In the genomic region with DNA sequence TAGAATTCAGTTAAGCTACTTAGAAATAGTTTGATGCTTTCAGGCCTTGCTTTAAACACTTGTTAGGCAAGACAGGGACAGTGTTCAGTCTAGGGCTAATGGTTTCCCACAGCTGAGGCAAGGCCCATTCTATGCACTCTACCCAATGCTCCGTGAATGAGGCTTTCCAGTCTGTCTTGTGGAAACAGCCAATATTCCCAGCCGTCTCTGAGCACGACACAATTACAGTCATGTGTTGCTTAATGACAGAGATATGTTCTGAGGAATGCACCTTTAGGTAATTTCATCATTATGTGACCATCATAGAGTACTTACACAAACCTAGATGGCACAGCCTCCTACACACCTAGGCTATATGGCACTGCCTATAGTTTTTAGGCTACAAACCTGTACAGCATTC, we compare ENCODE assay signal across 15 cellular contexts. TPM values are rescaled to one million over a fixed set of nuclear protein-coding genes. Genes with fewer than 3 reads are reported as not detected.
A peak's percentile ranks its signal among the peaks of the same experiment; 100 is the strongest.
DNase-seq lines count a peak whose midpoint lies in the region; FAIRE-seq and TF ChIP-seq lines count a peak whose summit lies in the region.
"Had no signal": no experiment of that assay in that cellular context is flagged by ENCODE, and none has a peak within 500 bp of the region (broad histone marks: within the 10 kb centered on the region; RNA-seq: fewer than 3 reads in every experiment).

No MANE protein-coding gene starts in this region.

- peak overlapping the region; percentile 51 for H3K27ac ChIP-seq in epithelial cell of prostate
- no peak overlapping the region for H3K27ac ChIP-seq in trophoblast cell (ENCODE audit: low read depth, low read length)
- H3K27ac ChIP-seq in endodermal cell (ENCODE audit: low read depth, low read length), result no peak overlapping the region

- H3K27me3 Mint-ChIP-seq in CD14-positive monocyte (ENCODE audit: low read depth in 3 of 3) (no peaks in the 10 kb centered on the region), endodermal cell (ENCODE audit: insufficient read depth) (no peaks in the 10 kb centered on the region)
- H3K27me3 Mint-ChIP-seq in activated CD4-positive, alpha-beta memory T cell treated with anti-CD3 and anti-CD28 coated beads for 36 hours, result no peaks in the 10 kb centered on the region
- H3K27me3 Mint-ChIP-seq: B cell; CD8-positive, alpha-beta memory T cell; IgD-negative memory B cell had no signal

- no peak for TF ChIP-seq CTCF in CD14-positive monocyte (IDR thresholded peaks at IDR 0.05)
- TF ChIP-seq CTCF in endodermal cell (conservative IDR thresholded peaks at IDR 0.05), result no peak

- no peak overlapping the region for H3K4me2 ChIP-seq in trophoblast cell (ENCODE audit: low read length)

- H3K79me1 ChIP-seq in trophoblast cell (ENCODE audit: low read length), result no peaks in the 10 kb centered on the region

- H3K27ac Mint-ChIP-seq in CD14-positive monocyte (peak overlapping the region in 5 of 7 donors; percentile 4 to 76 (median 61)), endodermal cell (no peak overlapping the region)
- no peak overlapping the region for H3K27ac Mint-ChIP-seq in activated CD4-positive, alpha-beta memory T cell treated with anti-CD3 and anti-CD28 coated beads for 36 hours
- H3K27ac Mint-ChIP-seq: B cell; CD8-positive, alpha-beta memory T cell; IgD-negative memory B cell had no signal

- H2BK120ac ChIP-seq in trophoblast cell (ENCODE audit: insufficient read depth, low read length, poor library complexity), result no peak overlapping the region

- no peak overlapping the region for H3K4me3 ChIP-seq in trophoblast cell (ENCODE audit: low read depth, low read length)
- no peak overlapping the region for H3K4me3 ChIP-seq in endodermal cell (ENCODE audit: low read length)
- H3K4me3 ChIP-seq: GM12878, HAP-1 had no signal

- H2AK5ac ChIP-seq in trophoblast cell (ENCODE audit: low read length), result no peak overlapping the region

- H3K4me1 ChIP-seq in trophoblast cell (ENCODE audit: control insufficient read depth in 1 of 2, insufficient read depth in 2 of 2, low read length in 2 of 2), result no peaks in the 10 kb centered on the region
- no peaks in the 10 kb centered on the region for H3K4me1 ChIP-seq in endodermal cell (ENCODE audit: control insufficient read depth, insufficient read depth, low read length)

- no peak overlapping the region for H3K18ac ChIP-seq in trophoblast cell (ENCODE audit: low read length)

- H4K91ac ChIP-seq in trophoblast cell (ENCODE audit: low read depth, low read length), result no peak overlapping the region

- H2BK12ac ChIP-seq in trophoblast cell (ENCODE audit: low read length), result no peak overlapping the region

- peaks cover 9 to 12% of the 10 kb centered on the region in 2 donors for H3K36me3 Mint-ChIP-seq in CD14-positive monocyte
- H3K36me3 Mint-ChIP-seq in endodermal cell (ENCODE audit: low read depth), result peaks cover 18% of the 10 kb centered on the region
- H3K36me3 Mint-ChIP-seq in activated CD4-positive, alpha-beta memory T cell treated with anti-CD3 and anti-CD28 coated beads for 36 hours, result no peaks in the 10 kb centered on the region
- H3K36me3 Mint-ChIP-seq: CD8-positive, alpha-beta memory T cell; IgD-negative memory B cell had no signal

- CTCF ChIA-PET in activated CD4-positive, alpha-beta memory T cell treated with anti-CD3 and anti-CD28 coated beads for 36 hours (lab: Charles Lee), result no interaction called here

- no CpG with 5 or more reads among the region's 3 CpGs for WGBS in trophoblast cell (ENCODE audit: extremely low coverage, insufficient coverage, insufficient read length)
- 98 to 100% methylated on average over 3 of the region's 3 CpGs for WGBS in endodermal cell (ENCODE audit: insufficient coverage in 1 of 2, insufficient read length in 1 of 2), 2 experiments

- H3K4me3 Mint-ChIP-seq in CD14-positive monocyte (no peak overlapping the region), endodermal cell (no peak overlapping the region)
- H3K4me3 Mint-ChIP-seq in activated CD4-positive, alpha-beta memory T cell treated with anti-CD3 and anti-CD28 coated beads for 36 hours, result no peak overlapping the region
- H3K4me3 Mint-ChIP-seq: B cell; CD8-positive, alpha-beta memory T cell; IgD-negative memory B cell had no signal

- peaks cover 0 to 5% (median 0%) of the 10 kb centered on the region in 7 donors for H3K9me3 Mint-ChIP-seq in CD14-positive monocyte
- H3K9me3 Mint-ChIP-seq in endodermal cell, result no peaks in the 10 kb centered on the region
- H3K9me3 Mint-ChIP-seq in activated CD4-positive, alpha-beta memory T cell treated with anti-CD3 and anti-CD28 coated beads for 36 hours, result no peaks in the 10 kb centered on the region
- H3K9me3 Mint-ChIP-seq: CD8-positive, alpha-beta memory T cell; IgD-negative memory B cell had no signal

- no peak overlapping the region for H3K4ac ChIP-seq in trophoblast cell (ENCODE audit: low read depth, low read length)

- H3K4me1 Mint-ChIP-seq in CD14-positive monocyte (peaks cover 63% of the 10 kb centered on the region), endodermal cell (no peaks in the 10 kb centered on the region)
- H3K4me1 Mint-ChIP-seq in activated CD4-positive, alpha-beta memory T cell treated with anti-CD3 and anti-CD28 coated beads for 36 hours (ENCODE audit: low read depth), result no peaks in the 10 kb centered on the region
- H3K4me1 Mint-ChIP-seq: CD8-positive, alpha-beta memory T cell had no signal

- POLR2A ChIA-PET in activated CD4-positive, alpha-beta memory T cell treated with anti-CD3 and anti-CD28 coated beads for 36 hours (lab: Charles Lee), result interaction anchor here (1.0 kb wide), 1 partner anchor 9 kb away, joined by 3 read pairs; no protein-coding TSS in a partner anchor

- H4K12ac ChIP-seq in trophoblast cell (ENCODE audit: low read depth, low read length), result no peak overlapping the region

- H3K9ac ChIP-seq in trophoblast cell (ENCODE audit: low read length) (no peak overlapping the region), endodermal cell (ENCODE audit: extremely low read depth, low read length, poor library complexity, severe bottlenecking) (no peak overlapping the region)

- DNase-seq in CD14-positive monocyte (ENCODE audit: low spot score) (no peak), GM12891 (ENCODE audit: insufficient read length, low spot score) (no peak), epithelial cell of prostate (ENCODE audit: low read depth, low spot score) (no peak), trophoblast cell (peak; percentile 68 to 93), endodermal cell (no peak), hepatic stellate cell (ENCODE audit: low spot score) (no peak)
- DNase-seq in activated CD4-positive, alpha-beta memory T cell treated with anti-CD3 and anti-CD28 coated beads for 36 hours, result no peak
- DNase-seq: CD8-positive, alpha-beta memory T cell; DMS 273 treated with DMSO at 0.1 percent for 48 hours had no signal

- H3K23ac ChIP-seq in trophoblast cell (ENCODE audit: low read length), result no peak overlapping the region

- H3K79me2 ChIP-seq in trophoblast cell (ENCODE audit: control insufficient read depth, insufficient read depth, low read length, poor library complexity), result peaks cover 3% of the 10 kb centered on the region

- no peak overlapping the region for H2BK5ac ChIP-seq in trophoblast cell (ENCODE audit: low read depth, low read length, poor library complexity)

- no peak for TF ChIP-seq POLR2A in GM12891 (IDR thresholded peaks at IDR 0.05; ENCODE audit: low read depth, low read length)

- no peak overlapping the region for H2AFZ ChIP-seq in trophoblast cell (ENCODE audit: insufficient read depth, low read length, poor library complexity)

- H3K9me3 ChIP-seq in trophoblast cell (ENCODE audit: insufficient read depth, low read depth, low read length) (no peaks in the 10 kb centered on the region), endodermal cell (ENCODE audit: control insufficient read depth, low read length) (no peaks in the 10 kb centered on the region)
- H3K9me3 ChIP-seq: HAP-1 had no signal

- H3K27me3 ChIP-seq in trophoblast cell (ENCODE audit: insufficient read depth, low read length) (no peaks in the 10 kb centered on the region), endodermal cell (ENCODE audit: control insufficient read depth, insufficient read depth, low read length, poor library complexity, severe bottlenecking) (no peaks in the 10 kb centered on the region)

- peaks cover 2% of the 10 kb centered on the region in 2 experiments for H3K36me3 ChIP-seq in trophoblast cell (ENCODE audit: control insufficient read depth in 1 of 2, insufficient read depth in 2 of 2, low read length in 2 of 2)
- peaks cover 23% of the 10 kb centered on the region for H3K36me3 ChIP-seq in endodermal cell (ENCODE audit: control insufficient read depth, insufficient read depth, low read length)

- no peak overlapping the region for H3K14ac ChIP-seq in trophoblast cell (ENCODE audit: low read length)

- no peak overlapping the region for H4K8ac ChIP-seq in trophoblast cell (ENCODE audit: low read depth, low read length)

- intact Hi-C loops in CD14-positive monocyte (cut with micrococcal nuclease), result no loop called here
- intact Hi-C loops in activated CD4-positive, alpha-beta memory T cell treated with anti-CD3 and anti-CD28 coated beads for 36 hours (cut with micrococcal nuclease), result no loop called here

- FAIRE-seq in GM12891 (lab: Jason Lieb, UNC), result peak; percentile 71
- FAIRE-seq: GM12878, H1 had no signal

TF ChIP-seq in GM12891, 5 proteins besides CTCF, POLR2A, EP300 and RAD21 (continues in another document):
- no peak for TF ChIP-seq SPI1 (IDR thresholded peaks at IDR 0.05; ENCODE audit: low read depth, low read length)
- TF ChIP-seq TAF1 (IDR thresholded peaks at IDR 0.05; ENCODE audit: low read depth, low read length), result no peak
- TF ChIP-seq POU2F2 (IDR thresholded peaks at IDR 0.05; ENCODE audit: low read depth, low read length), result no peak
- no peak for TF ChIP-seq PAX5 (IDR thresholded peaks at IDR 0.05; ENCODE audit: insufficient read depth, low read length, severe bottlenecking)

RNA-seq across cellular contexts. Expression of gene FAM200B, which starts 9.5 kb away (rescaled TPM):
- polyA plus RNA-seq in CD14-positive monocyte, result 100 to 1,000 TPM; 151 to 169 TPM
- 19.7 TPM for polyA plus RNA-seq in GM12891 (2012; ENCODE audit: low read depth, missing spikeins)
- 60.1 and 63.5 TPM in 2 replicates for polyA plus RNA-seq in trophoblast cell (2013)
- 10 to 100 TPM; 18.1 to 27.8 TPM for total RNA-seq in endodermal cell
- polyA plus RNA-seq in endodermal cell (2013, experiment 1 of 2), result 40.1 TPM
- 47.0 TPM for polyA plus RNA-seq in endodermal cell (2013, experiment 2 of 2)
- 1 to 10 TPM; 8.3 to 8.9 TPM for total RNA-seq in activated CD4-positive, alpha-beta memory T cell treated with anti-CD3 and anti-CD28 coated beads for 36 hours

RNA-seq across cellular contexts. Expression of gene FBXL5, which starts 16.9 kb away (rescaled TPM):
- polyA plus RNA-seq in CD14-positive monocyte, result 100 to 1,000 TPM; 484 to 518 TPM
- 18.7 TPM for polyA plus RNA-seq in GM12891 (2012; ENCODE audit: low read depth, missing spikeins)
- polyA plus RNA-seq in trophoblast cell (2013), result 32.4 and 32.8 TPM in 2 replicates
- total RNA-seq in endodermal cell, result 10 to 100 TPM; 60.3 to 88.4 TPM
- polyA plus RNA-seq in endodermal cell (2013, experiment 1 of 2), result 64.0 TPM
- 67.2 TPM for polyA plus RNA-seq in endodermal cell (2013, experiment 2 of 2)
- 10 to 100 TPM; 26.5 to 30.4 TPM for total RNA-seq in activated CD4-positive, alpha-beta memory T cell treated with anti-CD3 and anti-CD28 coated beads for 36 hours

RNA-seq across cellular contexts. Expression of gene BST1, which starts 30.8 kb away (rescaled TPM):
- polyA plus RNA-seq in CD14-positive monocyte, result 100 to 1,000 TPM; 266 to 297 TPM
- polyA plus RNA-seq in GM12891 (2012; ENCODE audit: low read depth, missing spikeins), result not detected
- 0.24 and 0.40 TPM in 2 replicates for polyA plus RNA-seq in trophoblast cell (2013)
- total RNA-seq in endodermal cell, result under 1 TPM; 0.44 to 0.53 TPM
- 0.85 TPM for polyA plus RNA-seq in endodermal cell (2013, experiment 1 of 2)
- polyA plus RNA-seq in endodermal cell (2013, experiment 2 of 2), result 0.87 TPM
- total RNA-seq in activated CD4-positive, alpha-beta memory T cell treated with anti-CD3 and anti-CD28 coated beads for 36 hours, result under 1 TPM; 0.19 to 0.67 TPM
- total RNA-seq: G401 had no signal

Comparison
In these comparisons a context has a peak if more than half of its experiments do, and no peak if none do; other contexts are left out.
1. DNase-seq: peak in trophoblast cell (2 of 2); none in CD14-positive monocyte (single experiment), GM12891 (single experiment), epithelial cell of prostate (single experiment), endodermal cell (single experiment), hepatic stellate cell (single experiment) and activated CD4-positive, alpha-beta memory T cell treated with anti-CD3 and anti-CD28 coated beads for 36 hours (single experiment).
2. H3K27ac Mint-ChIP-seq: peak in CD14-positive monocyte (5 of 7); none in endodermal cell (single experiment) and activated CD4-positive, alpha-beta memory T cell treated with anti-CD3 and anti-CD28 coated beads for 36 hours (single experiment).